15 cellular contexts compared by ENCODE assay signal in the genomic region with DNA sequence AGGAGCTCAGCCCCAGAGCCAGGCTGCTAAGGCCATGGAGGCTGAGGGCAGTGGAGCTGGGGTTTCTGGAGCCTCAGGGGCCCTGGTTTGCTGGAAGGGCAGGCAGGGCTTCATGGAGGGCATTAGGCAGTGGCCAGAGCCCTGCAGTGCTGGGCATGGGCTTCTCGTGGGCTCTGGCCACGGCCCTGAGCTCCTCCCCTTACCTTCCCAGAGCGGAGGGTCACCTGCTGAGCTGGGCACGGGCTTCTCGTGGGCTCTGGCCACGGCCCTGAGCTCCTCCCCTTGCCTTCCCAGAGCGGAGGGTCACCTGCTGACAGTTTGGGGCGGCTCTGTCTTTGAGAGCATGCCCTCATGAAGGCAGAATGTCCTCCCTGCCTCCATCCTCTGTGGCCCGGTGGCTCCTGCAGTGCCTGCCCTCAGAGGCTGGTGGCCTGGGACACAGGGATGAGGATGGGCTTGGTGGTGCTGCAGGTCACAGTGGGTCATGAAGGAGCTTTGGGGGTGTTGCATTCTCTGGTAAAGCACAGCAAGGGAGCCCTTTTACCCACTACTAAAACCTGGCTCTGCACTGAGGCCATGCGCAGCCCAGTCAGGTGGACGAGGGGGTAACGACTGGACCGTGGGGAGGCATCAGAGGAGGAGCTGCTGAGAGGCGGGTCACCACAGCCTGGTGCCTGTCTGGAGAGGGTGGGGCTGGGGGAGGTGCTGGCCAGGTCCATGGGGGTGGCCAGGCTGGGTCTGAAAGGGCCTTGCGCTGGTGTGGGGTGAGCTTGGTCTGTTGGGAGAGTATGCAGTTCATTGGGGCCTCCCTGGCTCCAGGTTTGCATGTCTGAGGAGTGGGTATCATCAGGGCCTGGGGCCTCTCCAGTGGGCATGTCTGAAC.
"Had no signal": no experiment of that assay in that cellular context is flagged by ENCODE, and none has a peak within 500 bp of the region (broad histone marks: within the 10 kb centered on the region; RNA-seq: fewer than 3 reads in every experiment).

No MANE protein-coding gene starts in this region.

- H3K27me3 ChIP-seq: neutrophil, transverse colon had no signal

- H3K27me3 Mint-ChIP-seq: activated B cell treated with CpG ODN at 0.5 μM for 24 hours; activated naive CD4-positive, alpha-beta T cell treated with anti-CD3 and anti-CD28 coated beads, Interleukin-2, amount 50 U/mL, for 24 hours had no signal

- H3K9me3 ChIP-seq: neutrophil, transverse colon had no signal

- H3K27ac ChIP-seq: neutrophil, transverse colon had no signal

- H3K36me3 ChIP-seq: neutrophil, transverse colon had no signal

- DNase-seq: activated B cell treated with CpG ODN at 0.5 μM for 24 hours; activated CD4-positive, alpha-beta T cell treated with anti-CD3 and anti-CD28 coated beads, Interleukin-2, amount 10 ng/mL, durations not matched to agents 24 days and 14 days; activated CD8-positive, alpha-beta memory T cell treated with anti-CD3 and anti-CD28 coated beads for 24 hours; activated effector memory CD4-positive, alpha-beta T cell treated with Interleukin-2 at 50 U/mL for 16 hours; cerebellar nuclear complex; dermis blood vessel endothelial cell; hypothalamus; kidney glomerular epithelial cell; small intestine; transverse colon had no signal

- ATAC-seq: esophagus mucosa had no signal

- H3K9me3 Mint-ChIP-seq: activated B cell treated with CpG ODN at 0.5 μM for 24 hours; activated CD4-positive, alpha-beta T cell treated with anti-CD3 and anti-CD28 coated beads, Interleukin-2, amount 10 ng/mL, durations not matched to agents 24 days and 14 days; activated naive CD4-positive, alpha-beta T cell treated with anti-CD3 and anti-CD28 coated beads, Interleukin-2, amount 50 U/mL, for 24 hours; T-helper 1 cell treated with Interleukin-12 subunit alpha and Interleukin-12 subunit beta and Interleukin-4 antibody, amounts not matched to agents 30 μg/mL and 1 μg/mL, for 36 hours had no signal

- H3K4me3 ChIP-seq: transverse colon had no signal

- H3K4me3 Mint-ChIP-seq: activated naive CD4-positive, alpha-beta T cell treated with anti-CD3 and anti-CD28 coated beads, Interleukin-2, amount 50 U/mL, for 24 hours had no signal

- H3K27ac Mint-ChIP-seq: activated B cell treated with CpG ODN at 0.5 μM for 24 hours; activated CD4-positive, alpha-beta T cell treated with anti-CD3 and anti-CD28 coated beads, Interleukin-2, amount 10 ng/mL, durations not matched to agents 24 days and 14 days; activated naive CD4-positive, alpha-beta T cell treated with anti-CD3 and anti-CD28 coated beads, Interleukin-2, amount 50 U/mL, for 24 hours; T-helper 1 cell treated with Interleukin-12 subunit alpha and Interleukin-12 subunit beta and Interleukin-4 antibody, amounts not matched to agents 30 μg/mL and 1 μg/mL, for 36 hours had no signal

- FAIRE-seq: endometrium, small intestine had no signal
